Comparison of ENCODE assay signal across 18 cellular contexts in the genomic region with DNA sequence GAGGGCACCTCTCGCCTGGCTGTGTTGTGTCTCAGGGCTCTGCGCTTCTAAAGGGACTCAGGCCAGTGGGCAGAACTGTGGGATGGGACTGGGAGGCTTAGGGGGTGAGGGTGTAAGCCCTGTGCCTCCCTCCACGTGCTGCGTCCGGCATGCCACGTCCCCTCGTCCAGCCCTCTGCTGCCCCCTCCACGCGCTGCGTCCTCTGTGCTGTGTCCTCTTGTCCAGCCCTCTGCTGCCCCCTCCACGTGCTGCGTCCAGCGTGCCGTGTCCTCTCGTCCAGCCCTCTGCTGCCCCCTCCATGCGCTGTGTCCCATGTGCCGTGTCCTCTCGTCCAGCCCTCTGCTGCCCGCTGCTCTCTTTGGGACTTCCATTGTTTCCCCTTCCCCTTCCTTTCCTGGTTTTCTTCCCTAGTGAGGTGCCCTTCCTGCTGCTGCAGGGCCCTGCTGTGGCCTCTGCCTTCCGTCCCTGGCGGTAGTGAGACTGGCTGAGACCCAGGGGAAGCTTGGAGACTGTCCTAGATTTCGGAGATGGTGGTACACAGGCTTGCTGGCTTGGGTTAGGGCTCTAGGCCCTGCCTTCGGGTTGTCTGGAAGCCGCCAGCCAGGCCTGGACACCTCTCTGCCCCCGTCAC. TPM values are rescaled to one million over a fixed set of nuclear protein-coding genes. Genes with fewer than 3 reads are reported as not detected.
DNase-seq lines count a peak whose midpoint lies in the region; ATAC-seq and TF ChIP-seq lines count a peak whose summit lies in the region.
"Had no signal": no experiment of that assay in that cellular context is flagged by ENCODE, and none has a peak within 500 bp of the region (broad histone marks: within the 10 kb centered on the region; RNA-seq: fewer than 3 reads in every experiment).

No MANE protein-coding gene starts in this region.

- H3K27ac ChIP-seq in esophagus muscularis mucosa (replicated peaks in 1 of 4): peak overlapping the region; percentile 31 to 68 (median 48)

- H3K4me3 Mint-ChIP-seq in WTC11: no peak overlapping the region
- no peak overlapping the region for H3K4me3 Mint-ChIP-seq in stimulated activated effector memory CD8-positive, alpha-beta T cell treated with anti-CD3 and anti-CD28 coated beads, Interleukin-12 subunit alpha, Interleukin-12 subunit beta, amount 100 ng/mL, for 72 hours
- H3K4me3 Mint-ChIP-seq: T-cell, type B pancreatic cell had no signal

- H3K9me3 ChIP-seq in esophagus muscularis mucosa (no peaks in the 10 kb centered on the region), HAP-1 (no peaks in the 10 kb centered on the region)
- H3K9me3 ChIP-seq: Peyer's patch had no signal

- no peak for TF ChIP-seq CTCF in WTC11 (IDR thresholded peaks at IDR 0.05)
- TF ChIP-seq CTCF in esophagus muscularis mucosa (IDR thresholded peaks at IDR 0.05): no peak

- peaks cover 22% of the 10 kb centered on the region for H3K36me3 Mint-ChIP-seq in WTC11
- no peaks in the 10 kb centered on the region for H3K36me3 Mint-ChIP-seq in stimulated activated effector memory CD8-positive, alpha-beta T cell treated with anti-CD3 and anti-CD28 coated beads, Interleukin-12 subunit alpha, Interleukin-12 subunit beta, amount 100 ng/mL, for 72 hours

- peak overlapping the region; percentile 49; the same call in 1 of the 2 replicates for H3K27ac Mint-ChIP-seq in WTC11
- H3K27ac Mint-ChIP-seq in stimulated activated effector memory CD8-positive, alpha-beta T cell treated with anti-CD3 and anti-CD28 coated beads, Interleukin-12 subunit alpha, Interleukin-12 subunit beta, amount 100 ng/mL, for 72 hours: peak overlapping the region; percentile 52
- H3K27ac Mint-ChIP-seq: IgD-negative memory B cell, progenitor cell of endocrine pancreas, T-cell, type B pancreatic cell had no signal

- in situ Hi-C loops in HAP-1 (cut with MboI; ENCODE audit: low sequenced_read_pairs): no loop called here

- no peaks in the 10 kb centered on the region for H3K27me3 Mint-ChIP-seq in WTC11 (ENCODE audit: low read depth)
- H3K27me3 Mint-ChIP-seq: progenitor cell of endocrine pancreas, T-cell, type B pancreatic cell had no signal

- TF ChIP-seq EP300 in esophagus muscularis mucosa (IDR thresholded peaks at IDR 0.05): no peak

- peaks cover 8% of the 10 kb centered on the region for H3K4me1 Mint-ChIP-seq in WTC11
- H3K4me1 Mint-ChIP-seq in stimulated activated effector memory CD8-positive, alpha-beta T cell treated with anti-CD3 and anti-CD28 coated beads, Interleukin-12 subunit alpha, Interleukin-12 subunit beta, amount 100 ng/mL, for 72 hours: peaks cover 36% of the 10 kb centered on the region

- H3K27me3 ChIP-seq in esophagus muscularis mucosa (no peaks in the 10 kb centered on the region), HAP-1 (ENCODE audit: low read depth) (no peaks in the 10 kb centered on the region)
- H3K27me3 ChIP-seq: Peyer's patch had no signal

- CTCF ChIA-PET in WTC11 (lab: Charles Lee): no interaction called here

- peaks cover 3 to 15% (median 4%) of the 10 kb centered on the region in 4 donors for H3K4me1 ChIP-seq in esophagus muscularis mucosa
- no peaks in the 10 kb centered on the region for H3K4me1 ChIP-seq in HAP-1

- TF ChIP-seq POLR2A in esophagus muscularis mucosa (IDR thresholded peaks at IDR 0.05; ENCODE audit: low read depth): no peak

- DNase-seq in WTC11 (ENCODE audit: low spot score): no peak
- DNase-seq in esophagus muscularis mucosa (ENCODE audit: extremely low spot score): no peak
- DNase-seq in lung microvascular endothelial cell (ENCODE audit: low read depth in 2 of 2): peak; percentile 57 to 93
- DNase-seq in stimulated activated effector memory CD8-positive, alpha-beta T cell treated with anti-CD3 and anti-CD28 coated beads, Interleukin-12 subunit alpha, Interleukin-12 subunit beta, amount 100 ng/mL, for 72 hours (ENCODE audit: low spot score in 2 of 2): no peak
- DNase-seq in HAP-1 (ENCODE audit: low spot score in 2 of 2): no peak
- DNase-seq in DMS53 (lab: John Stamatoyannopoulos, UW): no peak
- no peak for DNase-seq in cerebellar nuclear complex (lab: John Stamatoyannopoulos, UW)
- DNase-seq in superior temporal gyrus (ENCODE audit: extremely low spot score): no peak
- DNase-seq: activated effector memory CD4-positive, alpha-beta T cell treated with anti-CD3 and anti-CD28 coated beads, Interleukin-2, amount 50 U/mL, for 16 hours; effector memory CD4-positive, alpha-beta T cell; NCI-H2081 treated with DMSO at 0.1 percent for 48 hours; stimulated activated CD4-positive, alpha-beta T cell treated with anti-CD3 and anti-CD28 coated beads, Interleukin-1b, Interleukin-23, amount 100 ng/mL, for 48 hours; T-cell had no signal

- POLR2A ChIA-PET in WTC11 (lab: Charles Lee): no interaction called here

- peak overlapping the region; percentile 24 to 43 (median 36) for H3K4me3 ChIP-seq in esophagus muscularis mucosa
- no peak overlapping the region for H3K4me3 ChIP-seq in HAP-1

- 73% methylated on average over 25 of the region's 25 CpGs for WGBS in esophagus muscularis mucosa

- intact Hi-C loops in esophagus muscularis mucosa (cut with DNase I): no loop called here

- H3K36me3 ChIP-seq in esophagus muscularis mucosa (peaks cover 0 to 16% (median 7%) of the 10 kb centered on the region in 4 donors), HAP-1 (replicated peaks) (peaks cover 37% of the 10 kb centered on the region)
- H3K36me3 ChIP-seq: Peyer's patch had no signal

- H3K9me3 Mint-ChIP-seq in WTC11: peaks cover 4% of the 10 kb centered on the region
- no peaks in the 10 kb centered on the region for H3K9me3 Mint-ChIP-seq in stimulated activated effector memory CD8-positive, alpha-beta T cell treated with anti-CD3 and anti-CD28 coated beads, Interleukin-12 subunit alpha, Interleukin-12 subunit beta, amount 100 ng/mL, for 72 hours
- H3K9me3 Mint-ChIP-seq: T-cell, type B pancreatic cell had no signal

- ATAC-seq in WTC11: no peak
- no peak for ATAC-seq in stimulated activated effector memory CD8-positive, alpha-beta T cell treated with anti-CD3 and anti-CD28 coated beads, Interleukin-12 subunit alpha, Interleukin-12 subunit beta, amount 100 ng/mL, for 72 hours
- ATAC-seq: T-cell had no signal

TF ChIP-seq in WTC11, 78 proteins besides CTCF, POLR2A, EP300 and RAD21 (continues in another document):
- TF ChIP-seq SMAD4 (CRISPR knock-in tag; IDR thresholded peaks at IDR 0.05): no peak
- TF ChIP-seq, protein P1, sequence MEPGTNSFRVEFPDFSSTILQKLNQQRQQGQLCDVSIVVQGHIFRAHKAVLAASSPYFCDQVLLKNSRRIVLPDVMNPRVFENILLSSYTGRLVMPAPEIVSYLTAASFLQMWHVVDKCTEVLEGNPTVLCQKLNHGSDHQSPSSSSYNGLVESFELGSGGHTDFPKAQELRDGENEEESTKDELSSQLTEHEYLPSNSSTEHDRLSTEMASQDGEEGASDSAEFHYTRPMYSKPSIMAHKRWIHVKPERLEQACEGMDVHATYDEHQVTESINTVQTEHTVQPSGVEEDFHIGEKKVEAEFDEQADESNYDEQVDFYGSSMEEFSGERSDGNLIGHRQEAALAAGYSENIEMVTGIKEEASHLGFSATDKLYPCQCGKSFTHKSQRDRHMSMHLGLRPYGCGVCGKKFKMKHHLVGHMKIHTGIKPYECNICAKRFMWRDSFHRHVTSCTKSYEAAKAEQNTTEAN (CRISPR knock-in tag; IDR thresholded peaks at IDR 0.05): no peak
- TF ChIP-seq, protein P2, sequence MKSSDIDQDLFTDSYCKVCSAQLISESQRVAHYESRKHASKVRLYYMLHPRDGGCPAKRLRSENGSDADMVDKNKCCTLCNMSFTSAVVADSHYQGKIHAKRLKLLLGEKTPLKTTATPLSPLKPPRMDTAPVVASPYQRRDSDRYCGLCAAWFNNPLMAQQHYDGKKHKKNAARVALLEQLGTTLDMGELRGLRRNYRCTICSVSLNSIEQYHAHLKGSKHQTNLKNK (CRISPR knock-in tag; IDR thresholded peaks at IDR 0.05): no peak
- TF ChIP-seq, protein P3, sequence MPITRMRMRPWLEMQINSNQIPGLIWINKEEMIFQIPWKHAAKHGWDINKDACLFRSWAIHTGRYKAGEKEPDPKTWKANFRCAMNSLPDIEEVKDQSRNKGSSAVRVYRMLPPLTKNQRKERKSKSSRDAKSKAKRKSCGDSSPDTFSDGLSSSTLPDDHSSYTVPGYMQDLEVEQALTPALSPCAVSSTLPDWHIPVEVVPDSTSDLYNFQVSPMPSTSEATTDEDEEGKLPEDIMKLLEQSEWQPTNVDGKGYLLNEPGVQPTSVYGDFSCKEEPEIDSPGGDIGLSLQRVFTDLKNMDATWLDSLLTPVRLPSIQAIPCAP (CRISPR knock-in tag; IDR thresholded peaks at IDR 0.05): no peak
- no peak for TF ChIP-seq HMGA2 (CRISPR knock-in tag; IDR thresholded peaks at IDR 0.05)
- TF ChIP-seq ESRRA (CRISPR knock-in tag; IDR thresholded peaks at IDR 0.05; ENCODE audit: borderline replicate concordance): no peak
- TF ChIP-seq, protein P4, sequence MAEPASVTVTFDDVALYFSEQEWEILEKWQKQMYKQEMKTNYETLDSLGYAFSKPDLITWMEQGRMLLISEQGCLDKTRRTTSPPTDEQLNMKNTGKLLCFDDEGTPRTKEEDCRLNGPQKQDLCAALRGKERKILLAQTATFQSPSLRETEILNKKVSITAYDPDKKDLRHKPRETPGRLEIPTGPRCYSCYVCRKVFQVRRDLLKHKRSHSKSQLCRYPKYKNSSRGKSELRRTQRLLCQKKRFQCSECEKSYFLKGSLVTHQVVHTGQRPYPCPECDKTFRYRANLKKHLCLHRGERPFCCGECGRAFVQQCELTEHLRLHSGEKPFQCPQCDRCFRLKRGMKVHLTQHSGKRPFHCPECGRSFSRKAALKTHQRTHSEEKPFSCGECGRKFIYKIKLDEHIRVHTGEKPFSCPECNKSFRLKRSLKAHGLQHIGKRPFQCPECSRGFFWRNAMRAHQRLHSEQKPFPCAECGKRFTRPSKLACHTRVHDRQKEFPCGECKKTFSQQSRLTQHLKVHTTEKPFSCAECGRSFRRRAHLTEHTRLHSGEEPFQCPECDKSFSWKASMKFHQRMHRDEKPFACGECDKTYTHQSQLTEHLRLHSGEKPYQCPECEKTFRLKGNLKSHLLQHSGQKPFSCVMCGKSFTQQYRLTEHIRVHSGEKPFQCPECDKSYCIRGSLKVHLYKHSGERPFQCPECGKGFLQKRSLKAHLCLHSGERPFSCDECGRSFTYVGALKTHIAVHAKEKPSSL (CRISPR knock-in tag; conservative IDR thresholded peaks at IDR 0.05): no peak
- no peak for TF ChIP-seq ZNF138 (CRISPR knock-in tag; conservative IDR thresholded peaks at IDR 0.05)
- TF ChIP-seq ZNF263 (CRISPR knock-in tag; IDR thresholded peaks at IDR 0.05; ENCODE audit: low read depth): no peak
- no peak for TF ChIP-seq KAT7 (CRISPR knock-in tag; IDR thresholded peaks at IDR 0.05; ENCODE audit: borderline replicate concordance)

RNA-seq across cellular contexts. Expression of a gene that starts 6.4 kb away (rescaled TPM):
- 0.04 to 0.07 TPM in 2 of 3 replicates, not detected in the other for total RNA-seq in WTC11 (2021)
- not detected for total RNA-seq in esophagus muscularis mucosa
- under 0.01 TPM in 2 replicates for total RNA-seq in lung microvascular endothelial cell
- total RNA-seq: frontal cortex, Peyer's patch, T-cell had no signal

Comparison
In these comparisons a context has a peak if more than half of its experiments do, and no peak if none do; other contexts are left out.
1. DNase-seq: peak in lung microvascular endothelial cell (2 of 2); none in WTC11 (single experiment), esophagus muscularis mucosa (single experiment), stimulated activated effector memory CD8-positive, alpha-beta T cell treated with anti-CD3 and anti-CD28 coated beads, Interleukin-12 subunit alpha, Interleukin-12 subunit beta, amount 100 ng/mL, for 72 hours (0 of 2), HAP-1 (0 of 2), DMS53 (single experiment), cerebellar nuclear complex (0 of 2) and superior temporal gyrus (single experiment).